ENCODE assay signal across 32 cellular contexts in genomic region chr2:182187130-182187529, GRCh38.
DNase-seq lines count a peak whose midpoint lies in the region; ATAC-seq and TF ChIP-seq lines count a peak whose summit lies in the region.
"Had no signal": no experiment of that assay in that cellular context is flagged by ENCODE, and none has a peak within 500 bp of the region (broad histone marks: within the 10 kb centered on the region; RNA-seq: fewer than 3 reads in every experiment).

No MANE protein-coding gene starts in this region.

- no peak overlapping the region for H3K4me3 ChIP-seq in heart right ventricle
- H3K4me3 ChIP-seq in right atrium auricular region = no peak overlapping the region
- no peak overlapping the region for H3K4me3 ChIP-seq in OCI-LY7 (ENCODE audit: low read depth, low read length, poor library complexity, severe bottlenecking)
- H3K4me3 ChIP-seq: gastroesophageal sphincter, GM12878, lower lobe of right lung, MG63, right lobe of liver, suprapubic skin, upper lobe of right lung had no signal

- H3K9me2 ChIP-seq in OCI-LY7 (ENCODE audit: insufficient read depth, low read length) = no peaks in the 10 kb centered on the region

- H3K27ac ChIP-seq in heart right ventricle = peak overlapping the region in 3 of 10 donors; percentile 3 to 45 (median 27)
- no peak overlapping the region for H3K27ac ChIP-seq in right atrium auricular region
- no peak overlapping the region for H3K27ac ChIP-seq in OCI-LY7 (ENCODE audit: low read depth, low read length, poor library complexity, severe bottlenecking)
- H3K27ac ChIP-seq: brain microvascular endothelial cell, C4-2B, gastroesophageal sphincter, lower lobe of right lung, parathyroid adenoma, right lobe of liver, suprapubic skin, upper lobe of right lung had no signal

- ATAC-seq in heart right ventricle (peak in 5 of 8 donors; percentile 41 to 87 (median 78)), left ventricle myocardium superior (peak; percentile 84)
- ATAC-seq: activated CD8-positive, alpha-beta memory T cell treated with anti-CD3 and anti-CD28 coated beads, Interleukin-2, amount 10 ng/mL, durations not matched to agents 7 days and 5 days; gastroesophageal sphincter; GM12878; lower lobe of right lung; Panc1; right lobe of liver; stimulated activated effector memory CD8-positive, alpha-beta T cell treated with anti-CD3 and anti-CD28 coated beads, Interleukin-12 subunit alpha, Interleukin-12 subunit beta, amount 100 ng/mL, for 72 hours; upper lobe of right lung had no signal

- no peak overlapping the region for H2AFZ ChIP-seq in OCI-LY7 (ENCODE audit: low read length)
- H2AFZ ChIP-seq: parathyroid adenoma had no signal

- H3K4me1 ChIP-seq in heart right ventricle = peaks cover 0 to 10% (median 5%) of the 10 kb centered on the region in 9 donors
- no peaks in the 10 kb centered on the region for H3K4me1 ChIP-seq in right atrium auricular region
- H3K4me1 ChIP-seq in OCI-LY7 (ENCODE audit: insufficient read depth, low read length, poor library complexity, severe bottlenecking) = no peaks in the 10 kb centered on the region
- H3K4me1 ChIP-seq: gastroesophageal sphincter, lower lobe of right lung, parathyroid adenoma, right lobe of liver, suprapubic skin, upper lobe of right lung had no signal

- no peak overlapping the region for H3K4me2 ChIP-seq in OCI-LY7 (ENCODE audit: low read length)

- intact Hi-C loops in heart right ventricle (cut with DNase I) (loop anchor here in 5 of 10 donors (1.0 to 10.0 kb wide), 6 partner anchors 238 to 465 kb away; partner anchors contain the start of gene PDE1A (in 2 of the 5)), left ventricle myocardium superior (cut with micrococcal nuclease) (loop anchor here (2.0 kb wide), 1 partner anchor 462 kb away; no protein-coding TSS in a partner anchor), posterior cingulate gyrus (cut with DNase I) (loop anchor here (10.0 kb wide), 2 partner anchors 398 to 788 kb away; no protein-coding TSS in a partner anchor), OCI-LY7 (cut with micrococcal nuclease; ENCODE audit: unreplicated experiment) (loop anchor here (2.0 to 5.0 kb wide), 2 partner anchors 462 to 790 kb away; no protein-coding TSS in a partner anchor)

- POLR2A ChIA-PET in OCI-LY7 (lab: Charles Lee) = interaction anchor here (0.6 to 1.8 kb wide), 2 partner anchors 9 to 81 kb away, joined by 3 to 4 read pairs; no protein-coding TSS in a partner anchor

- DNase-seq in heart right ventricle (peak in 1 of 2 donors; percentile 10), right atrium auricular region (ENCODE audit: low spot score) (no peak), NCI-H2227 treated with DMSO at 0.1 percent for 48 hours (lab: John Stamatoyannopoulos, UW) (peak; percentile 46), left ventricle myocardium superior (no peak), posterior cingulate gyrus (no peak), OCI-LY7 (ENCODE audit: low spot score) (no peak)
- no peak for DNase-seq in activated effector memory CD4-positive, alpha-beta T cell treated with Interleukin-2 at 50 U/mL for 16 hours
- DNase-seq: activated B cell treated with CpG ODN at 0.5 μM for 24 hours; activated CD4-positive, alpha-beta T cell treated with anti-CD3 and anti-CD28 coated beads, Interleukin-2, amount 50 U/mL, for 1 hour; activated CD8-positive, alpha-beta memory T cell treated with anti-CD3 and anti-CD28 coated beads, Interleukin-2, amount 10 ng/mL, durations not matched to agents 7 days and 5 days; activated naive CD4-positive, alpha-beta T cell; activated T-cell treated with anti-CD3 and anti-CD28 coated beads, Interleukin-2, amount 50 U/mL, for 48 hours; brain microvascular endothelial cell; KG1; lower lobe of right lung; MG63; NCI-H1105 treated with DMSO at 0.1 percent for 48 hours; NCI-H446 treated with DMSO at 0.1 percent for 48 hours; nephron progenitor cell; right lobe of liver; SIG-M5; stimulated activated CD4-positive, alpha-beta T cell treated with anti-CD3 and anti-CD28 coated beads, Interleukin-4, amount 100 ng/mL, for 24 hours; SW 1271; T-helper 9 cell; upper lobe of right lung had no signal

- no TSS peak for BruUV-seq in OCI-LY7 (replicated peaks; lab: Mats Ljungman, UMichigan)

- H3K9me3 ChIP-seq in heart right ventricle = peaks cover 0 to 24% (median 14%) of the 10 kb centered on the region in 11 donors
- H3K9me3 ChIP-seq in right atrium auricular region = peaks cover 0 to 8% of the 10 kb centered on the region in 2 donors
- H3K9me3 ChIP-seq in OCI-LY7 (ENCODE audit: low read length) = no peaks in the 10 kb centered on the region
- H3K9me3 ChIP-seq: lower lobe of right lung, MG63, right lobe of liver, suprapubic skin, upper lobe of right lung had no signal

- H4K20me1 ChIP-seq in OCI-LY7 (ENCODE audit: insufficient read depth, low read length) = no peaks in the 10 kb centered on the region

- CTCF ChIA-PET in OCI-LY7 (lab: Charles Lee; ENCODE audit: unreplicated experiment) = no interaction called here

- TF ChIP-seq CTCF in heart right ventricle (IDR thresholded peaks at IDR 0.05) (no peak), right atrium auricular region (IDR thresholded peaks at IDR 0.05) (no peak), OCI-LY7 (conservative IDR thresholded peaks at IDR 0.05; ENCODE audit: low read length) (no peak)

- H3K79me2 ChIP-seq in OCI-LY7 (ENCODE audit: insufficient read depth, low read depth, low read length) = no peaks in the 10 kb centered on the region
- H3K79me2 ChIP-seq: parathyroid adenoma had no signal

- H3K36me3 ChIP-seq in heart right ventricle (peaks cover 0 to 28% (median 0%) of the 10 kb centered on the region in 9 donors), right atrium auricular region (no peaks in the 10 kb centered on the region), OCI-LY7 (ENCODE audit: insufficient read depth, low read length) (no peaks in the 10 kb centered on the region)
- H3K36me3 ChIP-seq: brain microvascular endothelial cell, gastroesophageal sphincter, lower lobe of right lung, MG63, right lobe of liver, suprapubic skin, upper lobe of right lung had no signal

- no peaks in the 10 kb centered on the region for H3K27me3 ChIP-seq in heart right ventricle
- no peaks in the 10 kb centered on the region for H3K27me3 ChIP-seq in right atrium auricular region
- H3K27me3 ChIP-seq: brain microvascular endothelial cell, gastroesophageal sphincter, MG63, right lobe of liver, suprapubic skin, upper lobe of right lung had no signal
